Comparison of ENCODE assay signal across 12 cellular contexts in the genomic region with DNA sequence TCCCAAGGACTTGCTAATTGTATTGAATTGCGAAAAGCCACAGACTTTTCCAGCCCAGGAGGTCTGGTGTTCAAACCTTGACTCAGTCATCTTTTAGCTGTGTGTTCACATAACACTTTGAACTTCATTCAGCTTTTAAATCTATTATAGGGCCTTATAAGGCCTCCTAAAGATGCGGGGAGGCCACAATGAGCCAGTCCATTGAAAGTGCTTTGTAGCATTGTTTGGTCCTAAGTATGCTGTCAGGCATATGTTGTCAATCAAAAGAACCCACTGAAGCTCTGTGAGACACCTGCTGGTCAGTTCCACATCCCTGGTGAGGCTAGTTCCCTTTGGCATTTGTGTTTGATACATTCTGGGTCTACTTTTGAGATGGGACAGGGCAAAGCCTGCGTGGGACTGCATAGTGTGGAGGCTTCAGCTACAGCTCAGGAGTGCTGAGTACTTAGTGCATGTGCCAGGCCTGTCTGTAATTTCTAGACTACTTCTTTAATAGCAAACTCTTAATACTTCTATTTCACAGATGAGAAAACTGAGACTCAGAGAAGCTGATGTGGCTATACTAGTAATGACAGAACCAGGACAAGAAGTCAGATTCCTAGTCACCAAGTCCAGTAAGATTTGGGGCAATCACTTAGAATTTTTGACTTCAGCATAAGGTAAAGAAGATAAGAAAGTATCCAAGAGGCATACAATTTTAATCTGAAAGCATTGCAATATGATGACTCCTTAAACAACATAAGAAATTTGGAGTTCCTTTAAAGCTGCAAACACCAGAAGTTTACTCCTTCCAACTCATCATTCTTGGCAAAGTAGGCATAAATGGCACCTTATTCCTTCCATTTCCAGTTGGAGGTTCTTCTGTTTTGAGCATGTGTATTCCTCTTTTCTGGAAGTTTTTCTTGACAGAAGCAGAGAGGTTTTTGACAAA.
DNase-seq lines count a peak whose midpoint lies in the region; ATAC-seq and TF ChIP-seq lines count a peak whose summit lies in the region.
"Had no signal": no experiment of that assay in that cellular context is flagged by ENCODE, and none has a peak within 500 bp of the region (broad histone marks: within the 10 kb centered on the region; RNA-seq: fewer than 3 reads in every experiment).

No MANE protein-coding gene starts in this region.

- no peaks in the 10 kb centered on the region; a peak in 1 of 7 replicates for H3K36me3 Mint-ChIP-seq in H9 (ENCODE audit: insufficient read depth in 1 of 3, low read depth in 3 of 3)

- H3K27ac ChIP-seq in H9 (ENCODE audit: insufficient read length, low read depth, low read length): no peak overlapping the region

- H4K20me1 ChIP-seq in H9 (ENCODE audit: control insufficient read depth, insufficient read depth, insufficient read length): no peaks in the 10 kb centered on the region

- no peak overlapping the region for H3K4me3 Mint-ChIP-seq in H9

- peak; percentile 57 for ATAC-seq in SK-N-SH treated with all-trans-retinoic acid at 6 μM for 48 hours
- no peak for ATAC-seq in left ventricle myocardium superior
- ATAC-seq: activated CD4-positive, CD25-positive, alpha-beta regulatory T cell treated with anti-CD3 and anti-CD28 coated beads, Interleukin-2, amount 50 U/mL, for 24 hours had no signal

- H3K4me3 ChIP-seq in AG09309 (ENCODE audit: control insufficient read depth, low read depth, low read length) (no peak overlapping the region), BE2C (ENCODE audit: low read depth, low read length) (no peak overlapping the region)

- peaks cover 2% of the 10 kb centered on the region for H3K27me3 Mint-ChIP-seq in H9 (ENCODE audit: low read depth)

- no peak overlapping the region for H3K14ac ChIP-seq in H9 (ENCODE audit: insufficient read depth, low read length)

- no peak overlapping the region for H4K8ac ChIP-seq in H9 (replicated peaks; ENCODE audit: insufficient read length, low read depth, low read length)

- H3K56ac ChIP-seq in H9 (ENCODE audit: insufficient read length, low read depth, low read length): no peak overlapping the region

- no peak overlapping the region for H3K23ac ChIP-seq in H9 (ENCODE audit: insufficient read length, low read depth, low read length)

- H3K79me2 ChIP-seq in H9 (ENCODE audit: insufficient read depth, low read length): no peaks in the 10 kb centered on the region

- DNase-seq in AG09309 (ENCODE audit: low read depth) (no peak), H9 (peak; percentile 33), iPS-NIHi11 (ENCODE audit: low spot score) (peak; percentile 24), left ventricle myocardium superior (no peak), SHP77 treated with DMSO at 0.1 percent for 48 hours (lab: John Stamatoyannopoulos, UW) (no peak), BE2C (no peak)
- no peak for DNase-seq in stimulated activated CD4-positive, alpha-beta T cell treated with anti-CD3 and anti-CD28 coated beads, Interleukin-2, amount 100 ng/mL, for 24 hours
- DNase-seq: aorta, hippocampal formation, NCI-H2171 treated with DMSO at 0.1 percent for 48 hours had no signal

- intact Hi-C loops in left ventricle myocardium superior (cut with micrococcal nuclease): no loop called here

- peaks cover 15 to 26% of the 10 kb centered on the region in 2 experiments for H3K4me1 Mint-ChIP-seq in H9

- H3K27ac Mint-ChIP-seq in H9: no peak overlapping the region

- no peaks in the 10 kb centered on the region for H3K36me3 ChIP-seq in BE2C

- no peak overlapping the region for H2BK20ac ChIP-seq in H9 (ENCODE audit: low read depth, low read length, poor library complexity, severe bottlenecking)

- H3T11ph ChIP-seq in H9 (ENCODE audit: low read length): no peak overlapping the region

- H3K23me2 ChIP-seq in H9 (ENCODE audit: insufficient read length, low read depth, low read length, poor library complexity, severe bottlenecking): no peaks in the 10 kb centered on the region

- H3K9me3 ChIP-seq in H9 (ENCODE audit: control insufficient read depth, low read depth, low read length) (no peaks in the 10 kb centered on the region), BE2C (no peaks in the 10 kb centered on the region)

- H3K4me1 ChIP-seq in H9 (ENCODE audit: insufficient read depth, low read length): no peaks in the 10 kb centered on the region; the same call in 1 of the 2 replicates
- H3K4me1 ChIP-seq in BE2C: no peaks in the 10 kb centered on the region

- no peak overlapping the region for H2AK5ac ChIP-seq in H9 (ENCODE audit: insufficient read length, low read length)

- no peak overlapping the region for H4K91ac ChIP-seq in H9 (ENCODE audit: insufficient read length, low read depth, low read length)

- no peak overlapping the region for H2BK15ac ChIP-seq in H9 (ENCODE audit: low read depth, low read length)

- no peaks in the 10 kb centered on the region for H3K9me3 Mint-ChIP-seq in H9

- H3K18ac ChIP-seq in H9 (ENCODE audit: insufficient read length, low read depth, low read length): no peak overlapping the region

- no peak overlapping the region for H2BK12ac ChIP-seq in H9 (ENCODE audit: insufficient read length, low read depth, low read length)

- H4K5ac ChIP-seq in H9 (ENCODE audit: insufficient read length, low read depth, low read length): no peak overlapping the region

- H3K9ac ChIP-seq in H9 (ENCODE audit: extremely low read depth, insufficient read length, low read length): no peak overlapping the region

- H2AFZ ChIP-seq in H9 (ENCODE audit: low read length): no peak overlapping the region

- H2BK5ac ChIP-seq in H9 (ENCODE audit: insufficient read length, low read length): no peak overlapping the region

- no peaks in the 10 kb centered on the region for H3K79me1 ChIP-seq in H9 (ENCODE audit: insufficient read depth, low read depth, low read length, poor library complexity, severe bottlenecking)

- no peak overlapping the region for H3K4me2 ChIP-seq in H9 (ENCODE audit: insufficient read depth, insufficient read length, low read length)

- H2BK120ac ChIP-seq in H9 (ENCODE audit: low read depth, low read length, poor library complexity, severe bottlenecking): no peak overlapping the region

- H3K27me3 ChIP-seq in H9 (ENCODE audit: insufficient read depth, low read length): no peaks in the 10 kb centered on the region
- H3K27me3 ChIP-seq in BE2C: no peaks in the 10 kb centered on the region

- H3K4ac ChIP-seq in H9 (ENCODE audit: low read depth, low read length): no peak overlapping the region

- TF ChIP-seq CTCF in AG09309 (IDR thresholded peaks at IDR 0.05; ENCODE audit: control insufficient read depth, insufficient read depth, low read depth, low read length, missing control alignments): peak; percentile 25
- TF ChIP-seq CTCF in H9 (conservative IDR thresholded peaks at IDR 0.05): peak; percentile 47; the same call in 2 of the 3 replicates
- TF ChIP-seq CTCF in BE2C (IDR thresholded peaks at IDR 0.05; ENCODE audit: low read depth, low read length): no peak

- WGBS in H9 (ENCODE audit: extremely low coverage, insufficient read length, low lambda C conversion rate): no CpG with 5 or more reads among the region's 3 CpGs

TF ChIP-seq in SK-N-SH treated with all-trans-retinoic acid at 6 μM for 48 hours, 23 proteins besides CTCF, POLR2A, EP300 and RAD21 (continues in another document):
- TF ChIP-seq ARNTL (CRISPR knock-in tag; IDR thresholded peaks at IDR 0.05; ENCODE audit: borderline replicate concordance, low read depth) (no peak), ZFP3 (CRISPR knock-in tag; IDR thresholded peaks at IDR 0.05) (no peak), OSR1 (CRISPR knock-in tag; IDR thresholded peaks at IDR 0.05) (no peak), ZNF565 (CRISPR knock-in tag; conservative IDR thresholded peaks at IDR 0.05; ENCODE audit: low read depth) (no peak), BACH2 (CRISPR knock-in tag; IDR thresholded peaks at IDR 0.05; ENCODE audit: borderline replicate concordance) (no peak), ZFP30 (CRISPR knock-in tag; IDR thresholded peaks at IDR 0.05) (no peak), ZNF8 (CRISPR knock-in tag; IDR thresholded peaks at IDR 0.05) (no peak), TCF4 (CRISPR knock-in tag; IDR thresholded peaks at IDR 0.05; ENCODE audit: borderline replicate concordance) (no peak), RARB (CRISPR knock-in tag; IDR thresholded peaks at IDR 0.05) (no peak), SNAI2 (CRISPR knock-in tag; IDR thresholded peaks at IDR 0.05) (no peak), TOX (CRISPR knock-in tag; IDR thresholded peaks at IDR 0.05; ENCODE audit: borderline replicate concordance) (no peak), CSDC2 (CRISPR knock-in tag; IDR thresholded peaks at IDR 0.05) (no peak), ESRRG (CRISPR knock-in tag; IDR thresholded peaks at IDR 0.05) (no peak), PPARA (CRISPR knock-in tag; IDR thresholded peaks at IDR 0.05; ENCODE audit: borderline replicate concordance) (no peak)
- TF ChIP-seq, protein P1, sequence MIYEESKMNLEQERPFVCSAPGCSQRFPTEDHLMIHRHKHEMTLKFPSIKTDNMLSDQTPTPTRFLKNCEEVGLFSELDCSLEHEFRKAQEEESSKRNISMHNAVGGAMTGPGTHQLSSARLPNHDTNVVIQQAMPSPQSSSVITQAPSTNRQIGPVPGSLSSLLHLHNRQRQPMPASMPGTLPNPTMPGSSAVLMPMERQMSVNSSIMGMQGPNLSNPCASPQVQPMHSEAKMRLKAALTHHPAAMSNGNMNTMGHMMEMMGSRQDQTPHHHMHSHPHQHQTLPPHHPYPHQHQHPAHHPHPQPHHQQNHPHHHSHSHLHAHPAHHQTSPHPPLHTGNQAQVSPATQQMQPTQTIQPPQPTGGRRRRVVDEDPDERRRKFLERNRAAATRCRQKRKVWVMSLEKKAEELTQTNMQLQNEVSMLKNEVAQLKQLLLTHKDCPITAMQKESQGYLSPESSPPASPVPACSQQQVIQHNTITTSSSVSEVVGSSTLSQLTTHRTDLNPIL (CRISPR knock-in tag; IDR thresholded peaks at IDR 0.05; ENCODE audit: low read depth): no peak

Comparison
In these comparisons a context has a peak if more than half of its experiments do, and no peak if none do; other contexts are left out.
1. DNase-seq: peak in H9 (single experiment) and iPS-NIHi11 (single experiment); none in AG09309 (single experiment), stimulated activated CD4-positive, alpha-beta T cell treated with anti-CD3 and anti-CD28 coated beads, Interleukin-2, amount 100 ng/mL, for 24 hours (0 of 2), left ventricle myocardium superior (single experiment), SHP77 treated with DMSO at 0.1 percent for 48 hours (single experiment) and BE2C (single experiment).